28 cellular contexts compared by ENCODE assay signal in the genomic region with DNA sequence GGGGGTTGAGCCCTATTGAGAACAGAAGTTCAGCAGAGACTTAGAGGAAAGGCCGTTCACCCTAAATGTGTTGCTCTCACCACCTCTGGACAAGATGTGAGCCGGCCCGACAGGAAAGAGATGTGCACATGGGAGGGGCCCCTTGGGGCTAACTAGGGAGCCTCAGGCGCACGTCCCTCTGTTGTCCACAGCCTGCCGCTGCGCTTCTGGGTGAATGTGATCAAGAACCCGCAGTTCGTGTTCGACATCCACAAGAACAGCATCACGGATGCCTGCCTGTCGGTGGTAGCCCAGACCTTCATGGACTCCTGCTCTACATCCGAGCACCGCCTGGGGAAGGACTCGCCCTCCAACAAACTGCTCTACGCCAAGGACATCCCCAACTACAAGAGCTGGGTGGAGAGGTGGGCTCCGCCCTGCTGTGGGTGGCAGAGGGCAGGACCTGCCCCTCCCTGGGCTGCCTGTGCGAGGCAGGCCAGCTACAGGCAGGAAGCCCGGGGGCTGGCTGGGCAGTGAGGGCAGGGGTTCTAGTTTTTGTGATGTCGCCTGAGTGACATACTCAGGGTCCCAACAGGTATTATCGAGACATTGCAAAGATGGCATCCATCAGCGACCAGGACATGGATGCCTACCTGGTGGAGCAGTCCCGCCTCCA. TPM values are rescaled to one million over a fixed set of nuclear protein-coding genes. Genes with fewer than 3 reads are reported as not detected.
DNase-seq lines count a peak whose midpoint lies in the region; ATAC-seq, FAIRE-seq and TF ChIP-seq lines count a peak whose summit lies in the region.
"Had no signal": no experiment of that assay in that cellular context is flagged by ENCODE, and none has a peak within 500 bp of the region (broad histone marks: within the 10 kb centered on the region; RNA-seq: fewer than 3 reads in every experiment).

No MANE protein-coding gene starts in this region.

- no peak overlapping the region for H2AFZ ChIP-seq in K562 (ENCODE audit: low read depth, low read length)

- CTCF ChIA-PET in K562 (lab: Yijun Ruan, JAX; ENCODE audit: low intra/inter-chr PET ratio): no interaction called here
- CTCF ChIA-PET in activated CD4-positive, alpha-beta T cell treated with anti-CD3 and anti-CD28 coated beads, Interleukin-2, amount 10 ng/mL, durations not matched to agents 7 days and 5 days (lab: Charles Lee): interaction anchor here (1.2 kb wide), 1 partner anchor 56 kb away, joined by 3 read pairs; no protein-coding TSS in a partner anchor

- in situ Hi-C loops in K562 (cut with MboI): no loop called here

- TF ChIP-seq EP300 in K562 (IDR thresholded peaks at IDR 0.05; ENCODE audit: low read length): no peak

- H3K27ac ChIP-seq in K562 (ENCODE audit: extremely low read depth, low read depth, low read length) (no peak overlapping the region), small intestine (ENCODE audit: low read depth in 1 of 2, low read length in 1 of 2) (no peak overlapping the region)
- H3K27ac ChIP-seq: BLaER1 had no signal

- intact Hi-C loops in natural killer cell (cut with micrococcal nuclease) (no loop called here), K562 (cut with micrococcal nuclease) (no loop called here), posterior vena cava (cut with DNase I) (no loop called here)

- no peaks in the 10 kb centered on the region for H4K20me1 ChIP-seq in K562 (replicated peaks; ENCODE audit: control insufficient read depth, insufficient read depth, low read length)

- no peak overlapping the region for H3K9ac ChIP-seq in K562 (ENCODE audit: insufficient read depth in 1 of 2, low read depth in 2 of 2, low read length in 2 of 2)
- H3K9ac ChIP-seq: BLaER1 had no signal

- no peak for TF ChIP-seq RAD21 in K562 (CRISPR knock-in tag; conservative IDR thresholded peaks at IDR 0.05 in 1 of 2, IDR thresholded peaks at IDR 0.05 in 1 of 2)

- POLR2A ChIA-PET in K562 (lab: Yijun Ruan, JAX): interaction anchor here (1.1 kb wide), 1 partner anchor 7 kb away, joined by 4 read pairs; a partner anchor contains a TSS
- POLR2A ChIA-PET in activated CD4-positive, alpha-beta T cell treated with anti-CD3 and anti-CD28 coated beads, Interleukin-2, amount 10 ng/mL, durations not matched to agents 7 days and 5 days (lab: Charles Lee): no interaction called here

- BruUV-seq in K562 (replicated peaks; lab: Mats Ljungman, UMichigan): no TSS peak

- no peak overlapping the region for H3K4me2 ChIP-seq in K562 (ENCODE audit: insufficient read depth, low read length)
- H3K4me2 ChIP-seq: BLaER1 had no signal

- H3K4me1 Mint-ChIP-seq in natural killer cell treated with Interleukin-12 subunit alpha and Interleukin-12 subunit beta and Interleukin-15 and Interleukin-18, amount 100 ng/mL, for 72 hours (ENCODE audit: low read depth in 2 of 2): peaks cover 0 to 3% of the 10 kb centered on the region in 2 donors
- no peaks in the 10 kb centered on the region for H3K4me1 Mint-ChIP-seq in natural killer cell
- peaks cover 5% of the 10 kb centered on the region for H3K4me1 Mint-ChIP-seq in activated CD4-positive, alpha-beta T cell treated with anti-CD3 and anti-CD28 coated beads, Interleukin-2, amount 10 ng/mL, durations not matched to agents 7 days and 5 days
- H3K4me1 Mint-ChIP-seq: CD14-positive monocyte; CD4-positive, CD25-positive, alpha-beta regulatory T cell; CD8-positive, alpha-beta memory T cell had no signal

- H3K27me3 Mint-ChIP-seq in natural killer cell treated with Interleukin-12 subunit alpha and Interleukin-12 subunit beta and Interleukin-15 and Interleukin-18, amount 100 ng/mL, for 72 hours: no peaks in the 10 kb centered on the region
- H3K27me3 Mint-ChIP-seq in natural killer cell (ENCODE audit: low read depth in 2 of 2): no peaks in the 10 kb centered on the region
- H3K27me3 Mint-ChIP-seq in activated CD4-positive, alpha-beta T cell treated with anti-CD3 and anti-CD28 coated beads, Interleukin-2, amount 10 ng/mL, durations not matched to agents 7 days and 5 days: no peaks in the 10 kb centered on the region
- H3K27me3 Mint-ChIP-seq: CD4-positive, alpha-beta memory T cell; CD4-positive, CD25-positive, alpha-beta regulatory T cell had no signal

- H3K27me3 ChIP-seq in K562 (ENCODE audit: control insufficient read depth in 2 of 2, insufficient read depth in 2 of 2, low read length in 2 of 2) (no peaks in the 10 kb centered on the region), small intestine (ENCODE audit: control insufficient read depth in 2 of 2, insufficient read depth in 2 of 2, low read length in 2 of 2) (no peaks in the 10 kb centered on the region)
- H3K27me3 ChIP-seq: BE2C, BLaER1 had no signal

- no peaks in the 10 kb centered on the region for H3K79me2 ChIP-seq in K562 (ENCODE audit: control insufficient read depth, insufficient read depth, low read length)

- no peaks in the 10 kb centered on the region for H3K36me3 Mint-ChIP-seq in natural killer cell treated with Interleukin-12 subunit alpha and Interleukin-12 subunit beta and Interleukin-15 and Interleukin-18, amount 100 ng/mL, for 72 hours
- no peaks in the 10 kb centered on the region for H3K36me3 Mint-ChIP-seq in natural killer cell
- H3K36me3 Mint-ChIP-seq in activated CD4-positive, alpha-beta T cell treated with anti-CD3 and anti-CD28 coated beads, Interleukin-2, amount 10 ng/mL, durations not matched to agents 7 days and 5 days (ENCODE audit: low read depth): peaks cover 2% of the 10 kb centered on the region
- H3K36me3 Mint-ChIP-seq: CD14-positive monocyte; CD4-positive, CD25-positive, alpha-beta regulatory T cell had no signal

- H3K36me3 ChIP-seq in K562 (ENCODE audit: control insufficient read depth, insufficient read depth, low read length): peaks cover 61% of the 10 kb centered on the region; the same call in 2 of the 3 replicates
- peaks cover 0 to 2% of the 10 kb centered on the region in 2 donors for H3K36me3 ChIP-seq in small intestine (ENCODE audit: control insufficient read depth in 2 of 2, insufficient read depth in 2 of 2, low read length in 2 of 2)
- H3K36me3 ChIP-seq: BE2C had no signal

- ATAC-seq in natural killer cell treated with Interleukin-12 subunit alpha and Interleukin-12 subunit beta and Interleukin-15 and Interleukin-18, amount 100 ng/mL, for 72 hours: no peak
- ATAC-seq in natural killer cell (no peak), K562 (no peak)
- ATAC-seq: GM12878 had no signal

- DNase-seq in natural killer cell treated with Interleukin-12 subunit alpha and Interleukin-12 subunit beta and Interleukin-15 and Interleukin-18, amount 100 ng/mL, for 72 hours (ENCODE audit: low spot score): peak; percentile 28
- no peak for DNase-seq in natural killer cell
- DNase-seq in K562 (ENCODE audit: extremely low read depth in 1 of 4, low spot score in 3 of 4): no peak
- DNase-seq in posterior vena cava (ENCODE audit: low spot score): peak; percentile 54
- DNase-seq in H4 (ENCODE audit: low spot score): no peak
- no peak for DNase-seq in small intestine
- DNase-seq in activated CD4-positive, alpha-beta T cell treated with anti-CD3 and anti-CD28 coated beads, Interleukin-2, amount 10 ng/mL, durations not matched to agents 7 days and 5 days: no peak
- DNase-seq: 8988T; ACHN; BE2C; C1 segment of cervical spinal cord; CD4-positive, alpha-beta memory T cell; CD4-positive, CD25-positive, alpha-beta regulatory T cell; CD8-positive, alpha-beta memory T cell; COR-L47; DMS 273 treated with DMSO at 0.1 percent for 48 hours; DMS153; DMS53; DMS79; DND-41; EL; GDM1 had no signal

- TF ChIP-seq POLR2A in K562 (conservative IDR thresholded peaks at IDR 0.05): no peak

- H3K4me3 ChIP-seq in K562 (no peak overlapping the region), small intestine (ENCODE audit: low read depth in 1 of 2, low read length in 2 of 2) (no peak overlapping the region)
- H3K4me3 ChIP-seq: BLaER1, GM12878 had no signal

- H3K27ac Mint-ChIP-seq in natural killer cell treated with Interleukin-12 subunit alpha and Interleukin-12 subunit beta and Interleukin-15 and Interleukin-18, amount 100 ng/mL, for 72 hours: no peak overlapping the region
- no peak overlapping the region for H3K27ac Mint-ChIP-seq in natural killer cell
- no peak overlapping the region for H3K27ac Mint-ChIP-seq in activated CD4-positive, alpha-beta T cell treated with anti-CD3 and anti-CD28 coated beads, Interleukin-2, amount 10 ng/mL, durations not matched to agents 7 days and 5 days

- peaks cover 0 to 14% of the 10 kb centered on the region in 2 experiments; a peak in 2 of 5 replicates for H3K4me1 ChIP-seq in K562 (replicated peaks in 1 of 2; ENCODE audit: control insufficient read depth in 2 of 2, insufficient read depth in 2 of 2, low read length in 2 of 2)
- H3K4me1 ChIP-seq in small intestine (ENCODE audit: control insufficient read depth in 2 of 2, insufficient read depth in 1 of 2, low read depth in 1 of 2, low read length in 1 of 2): no peaks in the 10 kb centered on the region
- H3K4me1 ChIP-seq: BE2C, BLaER1 had no signal

- H3K4me3 Mint-ChIP-seq in natural killer cell treated with Interleukin-12 subunit alpha and Interleukin-12 subunit beta and Interleukin-15 and Interleukin-18, amount 100 ng/mL, for 72 hours: no peak overlapping the region
- H3K4me3 Mint-ChIP-seq in natural killer cell: no peak overlapping the region
- no peak overlapping the region for H3K4me3 Mint-ChIP-seq in activated CD4-positive, alpha-beta T cell treated with anti-CD3 and anti-CD28 coated beads, Interleukin-2, amount 10 ng/mL, durations not matched to agents 7 days and 5 days
- H3K4me3 Mint-ChIP-seq: CD14-positive monocyte; CD4-positive, alpha-beta memory T cell; CD4-positive, CD25-positive, alpha-beta regulatory T cell; CD8-positive, alpha-beta memory T cell had no signal

- no peak for TF ChIP-seq CTCF in natural killer cell (IDR thresholded peaks at IDR 0.05)
- no peak for TF ChIP-seq CTCF in K562 (IDR thresholded peaks at IDR 0.05 in 2 of 3, conservative IDR thresholded peaks at IDR 0.05 in 1 of 3; ENCODE audit: insufficient read depth in 2 of 3, low read depth in 1 of 3, low read length in 3 of 3)

- FAIRE-seq in K562 (lab: Jason Lieb, UNC): no peak
- no peak for FAIRE-seq in small intestine (lab: Jason Lieb, UNC)
- FAIRE-seq: A204.1, GM12878, GM12892, GM18507 had no signal

- 93% methylated on average over 16 of the region's 23 CpGs for WGBS in K562 (ENCODE audit: insufficient coverage, low coverage, missing lambda C conversion rate)
- WGBS in small intestine, 3 donors: 91 to 93% (median 93%) methylated on average over 13 to 23 of the region's 23 CpGs

- H3K9me3 ChIP-seq in K562 (replicated peaks; ENCODE audit: control insufficient read depth, insufficient read depth, low read depth, low read length) (no peaks in the 10 kb centered on the region), small intestine (ENCODE audit: control insufficient read depth, low read depth) (no peaks in the 10 kb centered on the region)
- H3K9me3 ChIP-seq: BE2C had no signal

- H3K9me3 Mint-ChIP-seq in natural killer cell treated with Interleukin-12 subunit alpha and Interleukin-12 subunit beta and Interleukin-15 and Interleukin-18, amount 100 ng/mL, for 72 hours: no peaks in the 10 kb centered on the region
- H3K9me3 Mint-ChIP-seq in natural killer cell: no peaks in the 10 kb centered on the region
- no peaks in the 10 kb centered on the region for H3K9me3 Mint-ChIP-seq in activated CD4-positive, alpha-beta T cell treated with anti-CD3 and anti-CD28 coated beads, Interleukin-2, amount 10 ng/mL, durations not matched to agents 7 days and 5 days
- H3K9me3 Mint-ChIP-seq: CD4-positive, alpha-beta memory T cell; CD8-positive, alpha-beta memory T cell had no signal

- no peaks in the 10 kb centered on the region for H3K9me1 ChIP-seq in K562 (ENCODE audit: control insufficient read depth, insufficient read depth, low read length)

RNA-seq across cellular contexts. Expression of a gene that starts 8.0 kb away (rescaled TPM):
- 10 to 100 TPM; 29.4 to 48.5 TPM for total RNA-seq in natural killer cell treated with Interleukin-12 subunit alpha and Interleukin-12 subunit beta and Interleukin-15 and Interleukin-18, amount 100 ng/mL, for 72 hours
- 10 to 100 TPM; 10.8 to 12.5 (median 10.9) TPM for total RNA-seq in natural killer cell
- 1.1 and 4.2 TPM in 2 replicates for total RNA-seq in K562 (2011; cell fraction: chromatin; rRNA removed; ENCODE audit: low replicate concordance)
- total RNA-seq in K562 (2011; cell fraction: nucleolus; rRNA removed): 9.7 and 13.2 TPM in 2 replicates
- total RNA-seq in K562 (2011; cell fraction: nucleoplasm; rRNA removed): 6.9 and 10.6 TPM in 2 replicates
- 125 and 144 TPM in 2 replicates for total RNA-seq in K562 (2014; rRNA removed)
- total RNA-seq in K562 (2014; rRNA removed; fragmentation: Illumina TruSeq; extraction: Trizol): 21.0 and 29.7 TPM in 2 replicates
- 44.0 and 45.4 TPM in 2 replicates for total RNA-seq in K562 (2015; rRNA removed; fragmentation: Illumina TruSeq; extraction: Trizol)
- 116 and 120 TPM in 2 replicates for total RNA-seq in K562 (2021)
- 35.8 and 45.0 TPM in 2 replicates for polyA plus RNA-seq in K562 (2011; rRNA removed)
- 61.3 and 199 TPM in 2 replicates for polyA plus RNA-seq in K562 (2011; cell fraction: cytosol; rRNA removed)
- polyA plus RNA-seq in K562 (2011; cell fraction: nucleus; rRNA removed): 34.4 and 41.8 TPM in 2 replicates
- 81.2 and 96.3 TPM in 2 replicates for polyA plus RNA-seq in K562 (2012)
- polyA plus RNA-seq in K562 (2014; fragmentation: Illumina TruSeq; extraction: Trizol): 29.2 and 51.8 TPM in 2 replicates
- polyA plus RNA-seq in K562 (2014; fragmentation: Nextera tagmentation; extraction: Ambion mirVana): 10 to 100 TPM; 28.2 to 31.1 TPM
- 91.3 and 105 TPM in 2 replicates for polyA plus RNA-seq in K562 (2014; rRNA removed)
- 4.8 and 6.6 TPM in 2 replicates for polyA minus RNA-seq in K562 (2011; rRNA and poly(A)+ RNA removed)
- polyA minus RNA-seq in K562 (2011; cell fraction: cytosol; rRNA and poly(A)+ RNA removed): 16.6 and 19.7 TPM in 2 replicates
- polyA minus RNA-seq in K562 (2011; cell fraction: nucleus; rRNA and poly(A)+ RNA removed): 4.0 and 7.3 TPM in 2 replicates
- 10 to 100 TPM; 10.2 to 15.0 TPM for total RNA-seq in posterior vena cava
- 57.8 and 96.3 TPM in 2 replicates for total RNA-seq in H4 (2014; rRNA removed; shearing (Covaris generic))
- polyA plus RNA-seq in small intestine: 10 to 100 TPM in 2 of 3 donors, 1 to 10 TPM in 1; 8.1 to 25.5 (median 18.1) TPM
- 10 to 100 TPM; 43.2 to 47.9 TPM for total RNA-seq in activated CD4-positive, alpha-beta T cell treated with anti-CD3 and anti-CD28 coated beads, Interleukin-2, amount 10 ng/mL, durations not matched to agents 7 days and 5 days

RNA-seq across cellular contexts. Expression of a gene that starts 13.0 kb away (rescaled TPM):
- 10 to 100 TPM; 52.4 to 61.3 TPM for total RNA-seq in natural killer cell treated with Interleukin-12 subunit alpha and Interleukin-12 subunit beta and Interleukin-15 and Interleukin-18, amount 100 ng/mL, for 72 hours
- 10 to 100 TPM; 20.8 to 34.3 (median 32.2) TPM for total RNA-seq in natural killer cell
- 204 and 524 TPM in 2 replicates for total RNA-seq in K562 (2011; cell fraction: chromatin; rRNA removed; ENCODE audit: low replicate concordance)
- total RNA-seq in K562 (2011; cell fraction: nucleolus; rRNA removed): 231 and 238 TPM in 2 replicates
- total RNA-seq in K562 (2011; cell fraction: nucleoplasm; rRNA removed): 144 and 167 TPM in 2 replicates
- total RNA-seq in K562 (2014; rRNA removed): 3.5 and 3.8 TPM in 2 replicates
- 4.5 and 6.8 TPM in 2 replicates for total RNA-seq in K562 (2014; rRNA removed; fragmentation: Illumina TruSeq; extraction: Trizol)
- 7.5 and 9.5 TPM in 2 replicates for total RNA-seq in K562 (2015; rRNA removed; fragmentation: Illumina TruSeq; extraction: Trizol)
- 26.5 and 47.8 TPM in 2 replicates for total RNA-seq in K562 (2021)
- polyA plus RNA-seq in K562 (2011; rRNA removed): 13.3 and 30.4 TPM in 2 replicates
- polyA plus RNA-seq in K562 (2011; cell fraction: cytosol; rRNA removed): 10.9 and 15.0 TPM in 2 replicates
- polyA plus RNA-seq in K562 (2011; cell fraction: nucleus; rRNA removed): 240 and 366 TPM in 2 replicates
- 46.6 and 47.8 TPM in 2 replicates for polyA plus RNA-seq in K562 (2012)
- polyA plus RNA-seq in K562 (2014; fragmentation: Illumina TruSeq; extraction: Trizol): 21.9 and 27.5 TPM in 2 replicates
- polyA plus RNA-seq in K562 (2014; fragmentation: Nextera tagmentation; extraction: Ambion mirVana): under 1 TPM; 0.32 to 0.42 TPM
- 20.1 and 21.5 TPM in 2 replicates for polyA plus RNA-seq in K562 (2014; rRNA removed)
- 5.9 and 10.7 TPM in 2 replicates for polyA minus RNA-seq in K562 (2011; rRNA and poly(A)+ RNA removed)
- 6.4 and 13.7 TPM in 2 replicates for polyA minus RNA-seq in K562 (2011; cell fraction: cytosol; rRNA and poly(A)+ RNA removed)
- 53.6 and 60.0 TPM in 2 replicates for polyA minus RNA-seq in K562 (2011; cell fraction: nucleus; rRNA and poly(A)+ RNA removed)
- 10 to 100 TPM; 23.7 to 31.1 TPM for total RNA-seq in posterior vena cava
- total RNA-seq in H4 (2014; rRNA removed; shearing (Covaris generic)): 1.6 and 1.9 TPM in 2 replicates
- 10 to 100 TPM in 1 of 3 donors, 1 to 10 TPM in 2; 3.2 to 10.7 (median 8.4) TPM for polyA plus RNA-seq in small intestine
- 10 to 100 TPM; 26.2 to 28.3 TPM for total RNA-seq in activated CD4-positive, alpha-beta T cell treated with anti-CD3 and anti-CD28 coated beads, Interleukin-2, amount 10 ng/mL, durations not matched to agents 7 days and 5 days

RNA-seq across cellular contexts. Expression of a gene that starts 15.4 kb away (rescaled TPM):
- total RNA-seq in natural killer cell treated with Interleukin-12 subunit alpha and Interleukin-12 subunit beta and Interleukin-15 and Interleukin-18, amount 100 ng/mL, for 72 hours: 10 to 100 TPM; 39.6 to 65.6 TPM
- total RNA-seq in natural killer cell (10 to 100 TPM; 11.7 to 22.4 (median 17.6) TPM), K562 (2014; rRNA removed) (140 and 170 TPM in 2 replicates), K562 (2014; rRNA removed; fragmentation: Illumina TruSeq; extraction: Trizol) (51.5 and 69.9 TPM in 2 replicates), K562 (2015; rRNA removed; fragmentation: Illumina TruSeq; extraction: Trizol) (99.9 and 100 TPM in 2 replicates), K562 (2021) (120 TPM in 2 replicates), posterior vena cava (10 to 100 TPM; 30.1 TPM)
- 21.7 and 76.7 TPM in 2 replicates for total RNA-seq in K562 (2011; cell fraction: chromatin; rRNA removed; ENCODE audit: low replicate concordance)
- 85.0 and 90.5 TPM in 2 replicates for total RNA-seq in K562 (2011; cell fraction: nucleolus; rRNA removed)
- 36.0 and 48.8 TPM in 2 replicates for total RNA-seq in K562 (2011; cell fraction: nucleoplasm; rRNA removed)
- polyA plus RNA-seq in K562 (2011; rRNA removed) (73.9 and 78.4 TPM in 2 replicates), K562 (2014; fragmentation: Illumina TruSeq; extraction: Trizol) (101 and 112 TPM in 2 replicates), K562 (2014; fragmentation: Nextera tagmentation; extraction: Ambion mirVana) (10 to 100 TPM; 15.2 to 31.7 TPM), K562 (2014; rRNA removed) (115 and 119 TPM in 2 replicates), small intestine (10 to 100 TPM; 26.5 to 32.3 (median 30.2) TPM)
- polyA plus RNA-seq in K562 (2011; cell fraction: cytosol; rRNA removed): 99.1 and 201 TPM in 2 replicates
- polyA plus RNA-seq in K562 (2011; cell fraction: nucleus; rRNA removed): 55.9 and 76.2 TPM in 2 replicates
- polyA plus RNA-seq in K562 (2012): 93.8 and 109 TPM in 2 replicates
- polyA minus RNA-seq in K562 (2011; rRNA and poly(A)+ RNA removed): 46.0 and 65.1 TPM in 2 replicates
- 73.7 and 77.5 TPM in 2 replicates for polyA minus RNA-seq in K562 (2011; cell fraction: cytosol; rRNA and poly(A)+ RNA removed)
- polyA minus RNA-seq in K562 (2011; cell fraction: nucleus; rRNA and poly(A)+ RNA removed): 31.8 and 40.9 TPM in 2 replicates
- 55.5 and 94.8 TPM in 2 replicates for total RNA-seq in H4 (2014; rRNA removed; shearing (Covaris generic))
- 10 to 100 TPM; 46.4 to 47.3 TPM for total RNA-seq in activated CD4-positive, alpha-beta T cell treated with anti-CD3 and anti-CD28 coated beads, Interleukin-2, amount 10 ng/mL, durations not matched to agents 7 days and 5 days

RNA-seq across cellular contexts. Expression of a gene that starts 19.4 kb away (rescaled TPM):
- 10 to 100 TPM; 22.1 to 30.7 TPM for total RNA-seq in natural killer cell treated with Interleukin-12 subunit alpha and Interleukin-12 subunit beta and Interleukin-15 and Interleukin-18, amount 100 ng/mL, for 72 hours
- 10 to 100 TPM; 26.5 to 42.1 (median 31.8) TPM for total RNA-seq in natural killer cell
- 11.1 and 43.4 TPM in 2 replicates for total RNA-seq in K562 (2011; cell fraction: chromatin; rRNA removed; ENCODE audit: low replicate concordance)
- total RNA-seq in K562 (2011; cell fraction: nucleolus; rRNA removed): 58.4 and 62.9 TPM in 2 replicates
- total RNA-seq in K562 (2011; cell fraction: nucleoplasm; rRNA removed): 27.9 and 31.5 TPM in 2 replicates
- total RNA-seq in K562 (2014; rRNA removed): 21.7 and 28.6 TPM in 2 replicates
- 5.5 and 9.6 TPM in 2 replicates for total RNA-seq in K562 (2014; rRNA removed; fragmentation: Illumina TruSeq; extraction: Trizol)
- total RNA-seq in K562 (2015; rRNA removed; fragmentation: Illumina TruSeq; extraction: Trizol): 19.7 and 20.7 TPM in 2 replicates
- total RNA-seq in K562 (2021): 30.6 and 31.6 TPM in 2 replicates
- 10.7 and 15.1 TPM in 2 replicates for polyA plus RNA-seq in K562 (2011; rRNA removed)
- 16.7 and 48.0 TPM in 2 replicates for polyA plus RNA-seq in K562 (2011; cell fraction: cytosol; rRNA removed)
- 25.2 and 42.1 TPM in 2 replicates for polyA plus RNA-seq in K562 (2011; cell fraction: nucleus; rRNA removed)
- 32.7 and 34.9 TPM in 2 replicates for polyA plus RNA-seq in K562 (2012)
- polyA plus RNA-seq in K562 (2014; fragmentation: Illumina TruSeq; extraction: Trizol): 16.7 and 33.1 TPM in 2 replicates
- 1 to 10 TPM; 5.2 to 6.0 TPM for polyA plus RNA-seq in K562 (2014; fragmentation: Nextera tagmentation; extraction: Ambion mirVana)
- polyA plus RNA-seq in K562 (2014; rRNA removed): 26.2 and 33.4 TPM in 2 replicates
- 4.8 and 7.1 TPM in 2 replicates for polyA minus RNA-seq in K562 (2011; rRNA and poly(A)+ RNA removed)
- polyA minus RNA-seq in K562 (2011; cell fraction: cytosol; rRNA and poly(A)+ RNA removed): 14.8 and 15.9 TPM in 2 replicates
- 13.5 and 16.4 TPM in 2 replicates for polyA minus RNA-seq in K562 (2011; cell fraction: nucleus; rRNA and poly(A)+ RNA removed)
- total RNA-seq in posterior vena cava: 10 to 100 TPM; 27.4 to 31.3 TPM
- 20.0 and 35.3 TPM in 2 replicates for total RNA-seq in H4 (2014; rRNA removed; shearing (Covaris generic))
- 10 to 100 TPM; 11.6 to 19.1 (median 12.4) TPM for polyA plus RNA-seq in small intestine
- 10 to 100 TPM; 21.7 to 26.0 TPM for total RNA-seq in activated CD4-positive, alpha-beta T cell treated with anti-CD3 and anti-CD28 coated beads, Interleukin-2, amount 10 ng/mL, durations not matched to agents 7 days and 5 days

RNA-seq across cellular contexts. Expression of a gene that starts 27.1 kb away (rescaled TPM):
- total RNA-seq in natural killer cell treated with Interleukin-12 subunit alpha and Interleukin-12 subunit beta and Interleukin-15 and Interleukin-18, amount 100 ng/mL, for 72 hours: 100 to 1,000 TPM in 1 of 2 donors, 10 to 100 TPM in 1; 75.2 to 108 TPM
- total RNA-seq in natural killer cell (10 to 100 TPM; 48.9 to 63.2 (median 54.1) TPM), K562 (2014; rRNA removed) (73.7 and 74.9 TPM in 2 replicates), K562 (2014; rRNA removed; fragmentation: Illumina TruSeq; extraction: Trizol) (41.6 and 52.9 TPM in 2 replicates), K562 (2015; rRNA removed; fragmentation: Illumina TruSeq; extraction: Trizol) (65.7 and 67.3 TPM in 2 replicates), K562 (2021) (56.6 and 65.2 TPM in 2 replicates), posterior vena cava (10 to 100 TPM; 52.7 to 63.3 TPM)
- total RNA-seq in K562 (2011; cell fraction: chromatin; rRNA removed; ENCODE audit: low replicate concordance): 162 and 289 TPM in 2 replicates
- 167 and 169 TPM in 2 replicates for total RNA-seq in K562 (2011; cell fraction: nucleolus; rRNA removed)
- total RNA-seq in K562 (2011; cell fraction: nucleoplasm; rRNA removed): 104 and 137 TPM in 2 replicates
- polyA plus RNA-seq in K562 (2011; rRNA removed) (73.7 and 76.9 TPM in 2 replicates), K562 (2014; fragmentation: Illumina TruSeq; extraction: Trizol) (73.3 and 77.1 TPM in 2 replicates), K562 (2014; fragmentation: Nextera tagmentation; extraction: Ambion mirVana) (1 to 10 TPM; 4.4 to 5.5 TPM), K562 (2014; rRNA removed) (105 and 114 TPM in 2 replicates), small intestine (100 to 1,000 TPM in 2 of 3 donors, 10 to 100 TPM in 1; 72.8 to 181 (median 165) TPM)
- 52.3 and 53.9 TPM in 2 replicates for polyA plus RNA-seq in K562 (2011; cell fraction: cytosol; rRNA removed)
- polyA plus RNA-seq in K562 (2011; cell fraction: nucleus; rRNA removed): 286 and 308 TPM in 2 replicates
- polyA plus RNA-seq in K562 (2012): 104 and 163 TPM in 2 replicates
- polyA minus RNA-seq in K562 (2011; rRNA and poly(A)+ RNA removed): 62.0 and 76.8 TPM in 2 replicates
- 30.5 and 38.8 TPM in 2 replicates for polyA minus RNA-seq in K562 (2011; cell fraction: cytosol; rRNA and poly(A)+ RNA removed)
- polyA minus RNA-seq in K562 (2011; cell fraction: nucleus; rRNA and poly(A)+ RNA removed): 61.1 and 94.3 TPM in 2 replicates
- total RNA-seq in H4 (2014; rRNA removed; shearing (Covaris generic)): 52.2 and 63.0 TPM in 2 replicates
- total RNA-seq in activated CD4-positive, alpha-beta T cell treated with anti-CD3 and anti-CD28 coated beads, Interleukin-2, amount 10 ng/mL, durations not matched to agents 7 days and 5 days: 10 to 100 TPM; 54.3 to 66.9 TPM

Comparison
In these comparisons a context has a peak if more than half of its experiments do, and no peak if none do; other contexts are left out.
1. DNase-seq: peak in natural killer cell treated with Interleukin-12 subunit alpha and Interleukin-12 subunit beta and Interleukin-15 and Interleukin-18, amount 100 ng/mL, for 72 hours (single experiment) and posterior vena cava (single experiment); none in natural killer cell (single experiment), K562 (0 of 4), H4 (single experiment), small intestine (single experiment) and activated CD4-positive, alpha-beta T cell treated with anti-CD3 and anti-CD28 coated beads, Interleukin-2, amount 10 ng/mL, durations not matched to agents 7 days and 5 days (single experiment).